Comparison of ENCODE assay signal across 10 cellular contexts in the genomic region with DNA sequence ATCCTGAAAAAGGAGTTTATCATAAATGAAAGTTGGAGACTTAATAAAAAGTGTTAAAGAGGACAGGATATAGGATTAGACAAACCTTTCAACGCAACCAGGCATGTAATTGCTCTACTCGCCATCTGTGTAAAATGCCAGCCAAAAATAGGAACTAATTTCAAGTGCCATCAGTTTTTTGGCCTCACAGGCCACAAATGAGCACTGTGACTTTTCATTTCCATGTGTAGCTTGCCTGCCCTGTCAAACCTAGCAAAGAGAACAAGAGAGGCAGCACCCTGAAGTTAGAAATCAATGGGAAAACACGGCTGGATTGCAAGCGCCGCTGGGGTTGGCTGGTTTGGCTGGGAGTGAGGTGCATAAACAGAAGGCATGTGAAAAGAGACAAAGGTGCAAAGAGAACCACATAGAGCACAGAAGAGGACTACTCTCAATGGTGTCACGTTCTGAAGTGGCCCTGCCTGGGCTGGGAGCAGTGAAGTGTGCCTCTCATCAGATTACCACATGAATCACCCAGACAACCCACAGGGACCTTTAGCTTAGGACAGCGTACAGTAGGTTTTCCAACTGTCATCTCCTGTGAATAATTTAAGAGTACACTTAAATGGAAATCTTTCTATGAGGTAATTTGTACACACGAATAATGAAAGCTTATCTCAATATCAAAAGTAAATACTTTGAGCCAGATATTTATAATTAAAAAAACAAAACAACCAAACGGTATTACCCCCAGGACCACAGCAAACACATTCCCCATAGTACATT.
A peak's percentile ranks its signal among the peaks of the same experiment; 100 is the strongest.
DNase-seq lines count a peak whose midpoint lies in the region; ATAC-seq, FAIRE-seq and TF ChIP-seq lines count a peak whose summit lies in the region.
"Had no signal": no experiment of that assay in that cellular context is flagged by ENCODE, and none has a peak within 500 bp of the region (broad histone marks: within the 10 kb centered on the region; RNA-seq: fewer than 3 reads in every experiment).

No MANE protein-coding gene starts in this region.

- no peaks in the 10 kb centered on the region for H3K9me3 ChIP-seq in spleen

- peak; percentile 17 for DNase-seq in DMS53 treated with DMSO at 0.1 percent for 48 hours (lab: John Stamatoyannopoulos, UW; ENCODE audit: unreplicated experiment)
- peak; percentile 61 for DNase-seq in Jurkat, Clone E6-1 (ENCODE audit: low read depth, low spot score)
- DNase-seq in NCI-H774 (lab: John Stamatoyannopoulos, UW), result peak; percentile 93
- DNase-seq in islet precursor cell, result peak; percentile 65
- DNase-seq in SIG-M5 (lab: John Stamatoyannopoulos, UW), result no peak
- DNase-seq in spleen, result no peak
- no peak for DNase-seq in H54 (ENCODE audit: insufficient read length, low spot score)
- DNase-seq: left cardiac atrium had no signal

- intact Hi-C loops in spleen (cut with DNase I; ENCODE audit: low total_unique reads), result no loop called here

- H3K36me3 ChIP-seq in spleen, result no peaks in the 10 kb centered on the region

- WGBS in spleen, 5 donors, result 57 to 75% (median 73%) methylated on average over 9 of the region's 9 CpGs

- H3K4me1 ChIP-seq in spleen, result peaks cover 0 to under 1% (median 0%) of the 10 kb centered on the region in 6 donors

- FAIRE-seq in H54 (lab: Jason Lieb, UNC), result no peak

- TF ChIP-seq CTCF in spleen (IDR thresholded peaks at IDR 0.05 in 8 of 11, conservative IDR thresholded peaks at IDR 0.05 in 3 of 11), result no peak

- ATAC-seq in HG03571 (IDR thresholded peaks at IDR 0.05; ENCODE audit: unreplicated experiment), result no peak

- peaks cover 0 to 5% (median 0%) of the 10 kb centered on the region in 7 donors for H3K27me3 ChIP-seq in spleen (replicated peaks in 1 of 7)

- no peak for TF ChIP-seq POLR2A in spleen (IDR thresholded peaks at IDR 0.05)
- TF ChIP-seq POLR2A in H54 (IDR thresholded peaks at IDR 0.05; ENCODE audit: low read depth, low read length), result no peak

- no peak overlapping the region for H3K4me3 ChIP-seq in Jurkat, Clone E6-1 (ENCODE audit: low read length)
- H3K4me3 ChIP-seq in spleen, result no peak overlapping the region
- H3K4me3 ChIP-seq: SK-N-MC had no signal

- no peak overlapping the region for H3K27ac ChIP-seq in spleen
- H3K27ac ChIP-seq: SK-N-MC had no signal

Comparison
In these comparisons a context has a peak if more than half of its experiments do, and no peak if none do; other contexts are left out.
1. DNase-seq: peak in DMS53 treated with DMSO at 0.1 percent for 48 hours (single experiment), Jurkat, Clone E6-1 (single experiment), NCI-H774 (single experiment) and islet precursor cell (single experiment); none in SIG-M5 (single experiment), spleen (single experiment) and H54 (single experiment).